Comparison of ENCODE assay signal across 17 cellular contexts in genomic region chr9:113567361-113568080, GRCh38.
DNase-seq lines count a peak whose midpoint lies in the region; ATAC-seq and TF ChIP-seq lines count a peak whose summit lies in the region.
"Had no signal": no experiment of that assay in that cellular context is flagged by ENCODE, and none has a peak within 500 bp of the region (broad histone marks: within the 10 kb centered on the region; RNA-seq: fewer than 3 reads in every experiment).

No MANE protein-coding gene starts in this region.

- 89% methylated on average over 8 of the region's 8 CpGs for WGBS in suprapubic skin

- H3K4me3 ChIP-seq in SK-N-MC, result no peak overlapping the region
- no peak overlapping the region for H3K4me3 ChIP-seq in suprapubic skin
- H3K4me3 ChIP-seq: A549, pancreas had no signal

- no peak for ATAC-seq in stimulated activated naive B cell treated with anti-CD40 and anti-IgM and Interleukin-4, amounts not matched to agents 10 μg/mL and 1 μg/mL and 100 μg/mL, for 72 hours (replicated peaks)
- ATAC-seq: A549, pancreas had no signal

- H3K27ac ChIP-seq in SK-N-MC (peak overlapping the region; percentile 96), suprapubic skin (no peak overlapping the region)
- H3K27ac ChIP-seq: A549 had no signal

- H3K27me3 ChIP-seq in suprapubic skin, result no peaks in the 10 kb centered on the region
- H3K27me3 ChIP-seq: pancreas had no signal

- no peak for TF ChIP-seq EP300 in suprapubic skin (IDR thresholded peaks at IDR 0.05)

- DNase-seq in activated effector memory CD4-positive, alpha-beta T cell treated with anti-CD3 and anti-CD28 coated beads, Interleukin-2, amount 50 U/mL, for 16 hours, result peak; percentile 10
- DNase-seq in activated effector memory CD4-positive, alpha-beta T cell treated with Interleukin-2 at 50 U/mL for 16 hours, result no peak
- DNase-seq in SK-N-MC (ENCODE audit: low read depth, low spot score) (no peak), mesenteric fat pad (ENCODE audit: low spot score) (peak; percentile 81), suprapubic skin (ENCODE audit: low spot score in 2 of 2) (peak; percentile 47 to 78), NCI-H2081 (lab: John Stamatoyannopoulos, UW) (no peak), Ammon's horn (ENCODE audit: low spot score) (no peak)
- DNase-seq in stimulated activated naive B cell treated with anti-CD40 and anti-IgM and Interleukin-4, amounts not matched to agents 10 μg/mL and 1 μg/mL and 100 μg/mL, for 72 hours, result no peak
- DNase-seq: activated CD4-positive, alpha-beta T cell treated with anti-CD3 and anti-CD28 coated beads, Interleukin-2, amount 50 U/mL, for 48 hours; CD4-positive, alpha-beta T cell; H9; NCI-H2029; NCI-H748 treated with DMSO at 0.1 percent for 48 hours; stimulated activated CD4-positive, alpha-beta T cell treated with anti-CD3 and anti-CD28 coated beads, Interleukin-12 subunit alpha, Interleukin-12 subunit beta, amount 100 ng/mL, for 4 hours had no signal

- H3K4me1 ChIP-seq in suprapubic skin, result peaks cover 67% of the 10 kb centered on the region

- H3K36me3 ChIP-seq in SK-N-MC (ENCODE audit: insufficient read depth, low read length) (no peaks in the 10 kb centered on the region), suprapubic skin (no peaks in the 10 kb centered on the region)
- H3K36me3 ChIP-seq: pancreas had no signal

- H3K27ac Mint-ChIP-seq in stimulated activated naive B cell treated with anti-CD40 and anti-IgM and Interleukin-4, amounts not matched to agents 10 μg/mL and 1 μg/mL and 100 μg/mL, for 72 hours, result no peak overlapping the region
- H3K27ac Mint-ChIP-seq: CD4-positive, alpha-beta T cell; dendritic cell treated with granulocyte-macrophage colony-stimulating factor and Interleukin-4, amounts not matched to agents 40 ng/mL and 50 ng/mL, for 4 days had no signal

- H3K27me3 Mint-ChIP-seq in stimulated activated naive B cell treated with anti-CD40 and anti-IgM and Interleukin-4, amounts not matched to agents 10 μg/mL and 1 μg/mL and 100 μg/mL, for 72 hours, result peaks cover 11 to 12% of the 10 kb centered on the region in 2 donors
- H3K27me3 Mint-ChIP-seq: CD4-positive, alpha-beta T cell had no signal

- no peaks in the 10 kb centered on the region for H3K9me3 ChIP-seq in SK-N-MC (ENCODE audit: low read depth, low read length)
- no peaks in the 10 kb centered on the region for H3K9me3 ChIP-seq in suprapubic skin
- H3K9me3 ChIP-seq: A549, pancreas had no signal

- no peak for TF ChIP-seq CTCF in suprapubic skin (IDR thresholded peaks at IDR 0.05)

- no peaks in the 10 kb centered on the region for H3K9me3 Mint-ChIP-seq in stimulated activated naive B cell treated with anti-CD40 and anti-IgM and Interleukin-4, amounts not matched to agents 10 μg/mL and 1 μg/mL and 100 μg/mL, for 72 hours
- H3K9me3 Mint-ChIP-seq: CD4-positive, alpha-beta T cell; dendritic cell treated with granulocyte-macrophage colony-stimulating factor and Interleukin-4, amounts not matched to agents 40 ng/mL and 50 ng/mL, for 4 days; H9 had no signal

- H3K4me3 Mint-ChIP-seq in stimulated activated naive B cell treated with anti-CD40 and anti-IgM and Interleukin-4, amounts not matched to agents 10 μg/mL and 1 μg/mL and 100 μg/mL, for 72 hours, result no peak overlapping the region
- H3K4me3 Mint-ChIP-seq: CD4-positive, alpha-beta T cell; dendritic cell treated with granulocyte-macrophage colony-stimulating factor and Interleukin-4, amounts not matched to agents 40 ng/mL and 50 ng/mL, for 4 days; H9 had no signal

- H3K9ac ChIP-seq in SK-N-MC (ENCODE audit: insufficient read length), result no peak overlapping the region

- H3K36me3 Mint-ChIP-seq in stimulated activated naive B cell treated with anti-CD40 and anti-IgM and Interleukin-4, amounts not matched to agents 10 μg/mL and 1 μg/mL and 100 μg/mL, for 72 hours, result peaks cover 0 to 3% of the 10 kb centered on the region in 2 donors

- H3K4me1 Mint-ChIP-seq in stimulated activated naive B cell treated with anti-CD40 and anti-IgM and Interleukin-4, amounts not matched to agents 10 μg/mL and 1 μg/mL and 100 μg/mL, for 72 hours, result peaks cover 22 to 30% of the 10 kb centered on the region in 2 donors

- TF ChIP-seq POLR2A in suprapubic skin (IDR thresholded peaks at IDR 0.05), result no peak

Comparison
In these comparisons a context has a peak if more than half of its experiments do, and no peak if none do; other contexts are left out.
1. DNase-seq: peak in activated effector memory CD4-positive, alpha-beta T cell treated with anti-CD3 and anti-CD28 coated beads, Interleukin-2, amount 50 U/mL, for 16 hours (single experiment), mesenteric fat pad (single experiment) and suprapubic skin (2 of 2); none in activated effector memory CD4-positive, alpha-beta T cell treated with Interleukin-2 at 50 U/mL for 16 hours (single experiment), SK-N-MC (single experiment), stimulated activated naive B cell treated with anti-CD40 and anti-IgM and Interleukin-4, amounts not matched to agents 10 μg/mL and 1 μg/mL and 100 μg/mL, for 72 hours (single experiment), NCI-H2081 (0 of 2) and Ammon's horn (single experiment).